ENCODE assay signal across 8 cellular contexts in the genomic region with DNA sequence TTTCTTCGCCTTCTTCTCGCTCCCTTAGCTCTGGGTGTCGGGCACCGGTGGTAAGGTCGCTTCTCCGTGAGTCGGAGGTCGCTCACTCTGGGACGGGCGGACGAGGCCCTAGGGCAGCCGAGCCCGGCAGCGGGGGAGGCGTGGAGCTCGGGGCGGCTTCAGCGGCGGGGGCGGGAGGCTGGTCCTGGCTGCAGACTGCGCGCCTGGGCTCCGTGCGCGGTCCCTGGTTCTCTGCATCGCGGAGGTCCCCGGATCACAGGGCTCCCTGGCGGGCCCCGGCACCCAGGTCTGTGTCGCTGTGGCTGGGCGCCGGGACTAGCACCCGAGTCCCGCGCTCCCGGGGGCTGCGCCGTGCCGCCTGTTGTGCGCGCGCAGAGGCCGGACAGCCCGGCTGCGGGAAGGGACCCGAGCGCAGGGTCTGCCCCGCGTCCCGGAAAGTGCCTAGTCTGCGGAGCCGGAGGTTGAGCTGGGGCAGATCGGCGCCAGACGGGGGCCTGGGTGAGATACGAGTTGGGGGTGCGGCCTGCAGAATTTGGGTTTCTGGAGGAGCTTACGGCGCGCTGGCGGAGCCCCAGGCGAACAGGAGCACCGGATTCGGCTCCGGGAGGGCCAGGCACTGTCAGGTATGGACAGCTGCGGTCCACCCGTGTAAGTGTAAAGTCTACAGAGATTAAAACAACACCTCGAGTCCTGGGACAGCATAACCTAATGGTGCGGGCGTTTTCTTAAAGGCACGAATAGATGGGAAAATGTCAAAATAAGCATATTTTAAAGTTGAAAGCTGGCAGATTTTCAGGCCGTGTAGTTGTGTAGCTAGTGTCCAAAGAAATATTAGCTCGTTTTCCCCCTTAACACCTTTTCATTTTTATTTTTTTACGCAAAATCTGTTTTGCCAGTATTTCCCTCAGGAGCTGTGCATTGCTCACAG. TPM values are rescaled to one million over a fixed set of nuclear protein-coding genes. Genes with fewer than 3 reads are reported as not detected.
DNase-seq lines count a peak whose midpoint lies in the region; ATAC-seq and TF ChIP-seq lines count a peak whose summit lies in the region.

No MANE protein-coding gene starts in this region.

- H3K27me3 ChIP-seq in SK-N-SH (ENCODE audit: insufficient read depth) (no peaks in the 10 kb centered on the region), lower lobe of right lung (ENCODE audit: low read depth) (no peaks in the 10 kb centered on the region)

- TF ChIP-seq EP300 in SK-N-SH (IDR thresholded peaks at IDR 0.05; ENCODE audit: borderline replicate concordance in 1 of 2, low read depth in 1 of 2, low read length in 1 of 2) = no peak

- H3K27ac ChIP-seq in SK-N-SH (ENCODE audit: low read depth in 2 of 2, low read length in 1 of 2) = peak overlapping the region; percentile 95 to 97
- H3K27ac ChIP-seq in cingulate gyrus (ENCODE audit: low read depth, low read length) = peak overlapping the region; percentile 69
- peak overlapping the region; percentile 96 for H3K27ac ChIP-seq in lower lobe of right lung

- no peak overlapping the region for H2AFZ ChIP-seq in SK-N-SH (ENCODE audit: low read depth)

- ATAC-seq in GM18907 (IDR thresholded peaks at IDR 0.05; ENCODE audit: unreplicated experiment) (peak; percentile 43), HG03108 (IDR thresholded peaks at IDR 0.05; ENCODE audit: unreplicated experiment) (peak; percentile 33), lower lobe of right lung (peak; percentile 71 to 72)

- DNase-seq in AG08396 (ENCODE audit: low spot score) (peak; percentile 32), SK-N-SH (peak; percentile 74), lower lobe of right lung (peak; percentile 58), COLO829 (ENCODE audit: low spot score) (no peak)
- DNase-seq in stimulated activated CD8-positive, alpha-beta memory T cell treated with anti-CD3 and anti-CD28 coated beads, Interleukin-4, amount 100 ng/mL, for 48 hours = peak; percentile 53

- H3K4me3 ChIP-seq in SK-N-SH (ENCODE audit: low read depth in 2 of 2, low read length in 1 of 2) = peak overlapping the region; percentile 93 to 95
- peak overlapping the region; percentile 79 for H3K4me3 ChIP-seq in lower lobe of right lung

- TF ChIP-seq CTCF in SK-N-SH (IDR thresholded peaks at IDR 0.05) (no peak), lower lobe of right lung (IDR thresholded peaks at IDR 0.05) (no peak)

- H4K20me1 ChIP-seq in SK-N-SH (ENCODE audit: insufficient read depth) = peaks cover 48% of the 10 kb centered on the region

- H3F3A ChIP-seq in SK-N-SH (replicated peaks; ENCODE audit: insufficient read depth) = peaks cover 34% of the 10 kb centered on the region

- peaks cover 97% of the 10 kb centered on the region for H3K79me2 ChIP-seq in SK-N-SH (ENCODE audit: insufficient read depth)

- intact Hi-C loops in lower lobe of right lung (cut with DNase I) = no loop called here

- CTCF ChIA-PET in SK-N-SH (lab: Yijun Ruan, JAX) = interaction anchor here (0.6 to 3.9 kb wide), 39 partner anchors 10 to 377 kb away, joined by 3 to 79 read pairs (median 4); no protein-coding TSS in a partner anchor

- H3K9me3 ChIP-seq in SK-N-SH = no peaks in the 10 kb centered on the region
- no peaks in the 10 kb centered on the region for H3K9me3 ChIP-seq in lower lobe of right lung

- POLR2A ChIA-PET in SK-N-SH (lab: Yijun Ruan, JAX) = interaction anchor here (0.8 to 1.4 kb wide), 6 partner anchors 54 to 369 kb away, joined by 3 to 6 read pairs (median 3); no protein-coding TSS in a partner anchor

- under 1% methylated on average over 42 of the region's 75 CpGs for WGBS in SK-N-SH (ENCODE audit: low lambda C conversion rate)

- no peak for TF ChIP-seq RAD21 in SK-N-SH (IDR thresholded peaks at IDR 0.05; ENCODE audit: low read length)

- H3K4me1 ChIP-seq in SK-N-SH (ENCODE audit: control insufficient read depth in 1 of 2, insufficient read depth in 2 of 2, low read depth in 1 of 2, low read length in 1 of 2) = peaks cover 5 to 22% of the 10 kb centered on the region in 2 experiments
- peaks cover 25% of the 10 kb centered on the region for H3K4me1 ChIP-seq in lower lobe of right lung

- H3K9me2 ChIP-seq in SK-N-SH = no peaks in the 10 kb centered on the region

- H3K4me2 ChIP-seq in SK-N-SH = peak overlapping the region; percentile 87

- peak overlapping the region; percentile 99 for H3K9ac ChIP-seq in SK-N-SH

- H3K36me3 ChIP-seq in SK-N-SH (replicated peaks in 1 of 2; ENCODE audit: control insufficient read depth in 1 of 2, insufficient read depth in 2 of 2, low read length in 1 of 2) (peaks cover 3 to 34% of the 10 kb centered on the region in 2 experiments), lower lobe of right lung (no peaks in the 10 kb centered on the region)

TF ChIP-seq in SK-N-SH, 30 proteins besides CTCF, POLR2A, EP300 and RAD21:
- TF ChIP-seq MXI1 (IDR thresholded peaks at IDR 0.05; ENCODE audit: low read depth, low read length) = peak; percentile 11; the same call in 1 of the 2 replicates
- TF ChIP-seq NRF1 (IDR thresholded peaks at IDR 0.05; ENCODE audit: low read depth, low read length) = 0 out of 2 replicates have a peak, but pooled peaks have one; percentile 6
- TF ChIP-seq JUND (IDR thresholded peaks at IDR 0.05) = no peak
- 0 out of 2 replicates have a peak, but pooled peaks have one; percentile 2 for TF ChIP-seq TCF12 (IDR thresholded peaks at IDR 0.05)
- no peak for TF ChIP-seq FOXJ3 (CRISPR knock-in tag; IDR thresholded peaks at IDR 0.05)

RNA-seq across cellular contexts. Expression of a gene that starts 0.7 kb away (rescaled TPM):
- polyA plus RNA-seq in SK-N-SH (2012; rRNA removed) = 147 and 169 TPM in 2 replicates
- polyA plus RNA-seq in SK-N-SH (2012; cell fraction: cytosol; rRNA removed) = 125 and 136 TPM in 2 replicates
- polyA plus RNA-seq in SK-N-SH (2012; cell fraction: nucleus; rRNA removed) = 171 and 281 TPM in 2 replicates
- 10.0 TPM for total RNA-seq in lower lobe of right lung
